ENCODE assay signal across 18 cellular contexts in the genomic region with DNA sequence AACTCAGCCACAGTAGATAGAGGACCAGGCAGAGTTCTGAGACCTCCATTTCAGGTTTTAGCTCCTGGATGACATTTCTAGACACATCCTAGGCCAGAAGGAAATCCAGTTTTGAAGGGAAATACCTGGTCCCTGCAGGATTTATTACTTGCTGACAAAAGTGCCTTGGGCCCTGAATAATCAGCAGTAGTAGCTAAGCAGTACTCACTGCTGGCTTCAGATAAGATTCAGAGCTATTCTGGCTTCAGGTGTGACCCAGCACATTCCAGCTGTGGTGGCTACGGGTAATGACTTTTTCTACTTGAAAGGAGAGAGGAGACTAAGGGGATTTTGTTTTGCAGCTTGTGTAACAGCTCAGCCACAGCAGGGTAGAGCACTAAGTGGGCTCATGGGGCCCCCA.
"Had no signal": no experiment of that assay in that cellular context is flagged by ENCODE, and none has a peak within 500 bp of the region (broad histone marks: within the 10 kb centered on the region; RNA-seq: fewer than 3 reads in every experiment).

No MANE protein-coding gene starts in this region.

- DNase-seq: effector memory CD8-positive, alpha-beta T cell; foreskin keratinocyte; lower lobe of right lung; naive B cell; psoas muscle; sigmoid colon; stimulated activated CD4-positive, alpha-beta T cell treated with anti-CD3 and anti-CD28 coated beads, Interleukin-2, amount 100 ng/mL, for 24 hours; stimulated activated CD4-positive, alpha-beta T cell treated with anti-CD3 and anti-CD28 coated beads, Interleukin-4, amount 100 ng/mL, for 4 hours; stimulated activated naive B cell treated with anti-CD40 and anti-IgM and Interleukin-4, amounts not matched to agents 10 μg/mL and 1 μg/mL and 100 μg/mL, for 72 hours; stimulated activated naive CD8-positive, alpha-beta T cell treated with anti-CD3 and anti-CD28 coated beads, Interleukin-15, amount 100 ng/mL, for 72 hours; testis had no signal

- H3K4me1 Mint-ChIP-seq: nephron; stimulated activated naive CD8-positive, alpha-beta T cell treated with anti-CD3 and anti-CD28 coated beads, Interleukin-15, amount 100 ng/mL, for 72 hours had no signal

- H3K4me1 ChIP-seq: foreskin keratinocyte, lower lobe of right lung, parathyroid adenoma, sigmoid colon, testis, tibial nerve had no signal

- H2AFZ ChIP-seq: parathyroid adenoma had no signal

- H3K27ac Mint-ChIP-seq: dendritic cell treated with granulocyte-macrophage colony-stimulating factor and Interleukin-4, amounts not matched to agents 40 ng/mL and 50 ng/mL, for 4 days; effector memory CD8-positive, alpha-beta T cell; memory B cell; naive B cell; nephron; stimulated activated naive B cell treated with anti-CD40 and anti-IgM and Interleukin-4, amounts not matched to agents 10 μg/mL and 1 μg/mL and 100 μg/mL, for 72 hours; stimulated activated naive CD8-positive, alpha-beta T cell treated with anti-CD3 and anti-CD28 coated beads, Interleukin-15, amount 100 ng/mL, for 72 hours had no signal

- H3K4me3 ChIP-seq: lower lobe of right lung, psoas muscle, sigmoid colon, skin epidermis, testis, tibial nerve had no signal

- H3K4me3 Mint-ChIP-seq: dendritic cell treated with granulocyte-macrophage colony-stimulating factor and Interleukin-4, amounts not matched to agents 40 ng/mL and 50 ng/mL, for 4 days; effector memory CD8-positive, alpha-beta T cell; memory B cell; naive B cell; nephron; stimulated activated naive B cell treated with anti-CD40 and anti-IgM and Interleukin-4, amounts not matched to agents 10 μg/mL and 1 μg/mL and 100 μg/mL, for 72 hours; stimulated activated naive CD8-positive, alpha-beta T cell treated with anti-CD3 and anti-CD28 coated beads, Interleukin-15, amount 100 ng/mL, for 72 hours had no signal

- H3K27me3 ChIP-seq: foreskin keratinocyte, sigmoid colon, testis, tibial nerve had no signal

- H3K9me3 ChIP-seq: psoas muscle, sigmoid colon, testis had no signal

- H3K36me3 ChIP-seq: lower lobe of right lung, sigmoid colon, tibial nerve had no signal

- H3K9ac ChIP-seq: parathyroid adenoma had no signal

- ATAC-seq: effector memory CD8-positive, alpha-beta T cell; foreskin keratinocyte; left lobe of liver; lower lobe of right lung; stimulated activated naive B cell treated with anti-CD40 and anti-IgM and Interleukin-4, amounts not matched to agents 10 μg/mL and 1 μg/mL and 100 μg/mL, for 72 hours; stimulated activated naive CD8-positive, alpha-beta T cell treated with anti-CD3 and anti-CD28 coated beads, Interleukin-15, amount 100 ng/mL, for 72 hours had no signal

- H3K27me3 Mint-ChIP-seq: dendritic cell treated with granulocyte-macrophage colony-stimulating factor and Interleukin-4, amounts not matched to agents 40 ng/mL and 50 ng/mL, for 4 days; effector memory CD8-positive, alpha-beta T cell; memory B cell; naive B cell; stimulated activated naive B cell treated with anti-CD40 and anti-IgM and Interleukin-4, amounts not matched to agents 10 μg/mL and 1 μg/mL and 100 μg/mL, for 72 hours; stimulated activated naive CD8-positive, alpha-beta T cell treated with anti-CD3 and anti-CD28 coated beads, Interleukin-15, amount 100 ng/mL, for 72 hours had no signal

- H3K27ac ChIP-seq: foreskin keratinocyte, lower lobe of right lung, parathyroid adenoma, psoas muscle, sigmoid colon, skin epidermis, testis, tibial nerve had no signal
